Comparison of ENCODE assay signal across 8 cellular contexts in genomic region chr2:191677646-191678436, GRCh38. TPM values are rescaled to one million over a fixed set of nuclear protein-coding genes. Genes with fewer than 3 reads are reported as not detected.
DNase-seq lines count a peak whose midpoint lies in the region; ATAC-seq lines count a peak whose summit lies in the region.

Gene NABP1 (plus strand): TSS chr2:191678136. CDS start chr2:191678615, 479 bp downstream.

- peak; percentile 61 for ATAC-seq in GM21360 (IDR thresholded peaks at IDR 0.05; ENCODE audit: unreplicated experiment)

- peak; percentile 96 for DNase-seq in COLO829 (ENCODE audit: low spot score)
- DNase-seq in HT1080 (ENCODE audit: low read depth): peak; percentile 96
- DNase-seq in NOMO-1 (lab: John Stamatoyannopoulos, UW; ENCODE audit: unreplicated experiment in 2 of 2): peak; percentile 97 to 98
- DNase-seq in activated CD8-positive, alpha-beta memory T cell treated with anti-CD3 and anti-CD28 coated beads for 24 hours: peak; percentile 99
- DNase-seq in effector CD4-positive, alpha-beta T cell: peak; percentile 98
- peak; percentile 99 for DNase-seq in lung microvascular endothelial cell (ENCODE audit: low read depth in 2 of 2)
- DNase-seq in stimulated activated CD4-positive, alpha-beta T cell treated with anti-CD3 and anti-CD28 coated beads, TNF-alpha, amount 100 ng/mL, for 4 hours (ENCODE audit: low read depth in 3 of 3): peak; percentile 98

RNA-seq across cellular contexts. Expression of gene NABP1, which starts in this region (rescaled TPM):
- total RNA-seq in HT1080 (2014; rRNA removed; shearing (Covaris generic)): 39.2 and 48.1 TPM in 2 replicates
- 29.3 and 30.0 TPM in 2 replicates for polyA plus RNA-seq in HT1080 (2015; cell fraction: cytosol; rRNA removed)
- 326 and 328 TPM in 2 replicates for polyA plus RNA-seq in HT1080 (2015; cell fraction: nucleus; rRNA removed)
- 11.3 and 11.8 TPM in 2 replicates for total RNA-seq in lung microvascular endothelial cell

Comparison
In these comparisons a context has a peak if more than half of its experiments do, and no peak if none do; other contexts are left out.
1. Peak in every context shown above with its lines: DNase-seq and ATAC-seq.